ENCODE assay signal across 2 cellular contexts in genomic region chr9:110069326-110070248, GRCh38.
A peak's percentile ranks its signal among the peaks of the same experiment; 100 is the strongest.
TF ChIP-seq lines count a peak whose summit lies in the region.

No MANE protein-coding gene starts in this region.

TF ChIP-seq in liver, 16 proteins besides CTCF, POLR2A, EP300 and RAD21 (continued from another document):
- TF ChIP-seq, protein P1, sequence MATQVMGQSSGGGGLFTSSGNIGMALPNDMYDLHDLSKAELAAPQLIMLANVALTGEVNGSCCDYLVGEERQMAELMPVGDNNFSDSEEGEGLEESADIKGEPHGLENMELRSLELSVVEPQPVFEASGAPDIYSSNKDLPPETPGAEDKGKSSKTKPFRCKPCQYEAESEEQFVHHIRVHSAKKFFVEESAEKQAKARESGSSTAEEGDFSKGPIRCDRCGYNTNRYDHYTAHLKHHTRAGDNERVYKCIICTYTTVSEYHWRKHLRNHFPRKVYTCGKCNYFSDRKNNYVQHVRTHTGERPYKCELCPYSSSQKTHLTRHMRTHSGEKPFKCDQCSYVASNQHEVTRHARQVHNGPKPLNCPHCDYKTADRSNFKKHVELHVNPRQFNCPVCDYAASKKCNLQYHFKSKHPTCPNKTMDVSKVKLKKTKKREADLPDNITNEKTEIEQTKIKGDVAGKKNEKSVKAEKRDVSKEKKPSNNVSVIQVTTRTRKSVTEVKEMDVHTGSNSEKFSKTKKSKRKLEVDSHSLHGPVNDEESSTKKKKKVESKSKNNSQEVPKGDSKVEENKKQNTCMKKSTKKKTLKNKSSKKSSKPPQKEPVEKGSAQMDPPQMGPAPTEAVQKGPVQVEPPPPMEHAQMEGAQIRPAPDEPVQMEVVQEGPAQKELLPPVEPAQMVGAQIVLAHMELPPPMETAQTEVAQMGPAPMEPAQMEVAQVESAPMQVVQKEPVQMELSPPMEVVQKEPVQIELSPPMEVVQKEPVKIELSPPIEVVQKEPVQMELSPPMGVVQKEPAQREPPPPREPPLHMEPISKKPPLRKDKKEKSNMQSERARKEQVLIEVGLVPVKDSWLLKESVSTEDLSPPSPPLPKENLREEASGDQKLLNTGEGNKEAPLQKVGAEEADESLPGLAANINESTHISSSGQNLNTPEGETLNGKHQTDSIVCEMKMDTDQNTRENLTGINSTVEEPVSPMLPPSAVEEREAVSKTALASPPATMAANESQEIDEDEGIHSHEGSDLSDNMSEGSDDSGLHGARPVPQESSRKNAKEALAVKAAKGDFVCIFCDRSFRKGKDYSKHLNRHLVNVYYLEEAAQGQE (IDR thresholded peaks at IDR 0.05): no peak
- peak in 1 of 2 donors; percentile 15 for TF ChIP-seq RXRA (IDR thresholded peaks at IDR 0.05)
- TF ChIP-seq HNF4A (conservative IDR thresholded peaks at IDR 0.05): no peak
- TF ChIP-seq FOXA1 (IDR thresholded peaks at IDR 0.05): no peak
- TF ChIP-seq NR2F2 (IDR thresholded peaks at IDR 0.05): peak; percentile 2
- TF ChIP-seq, protein P2, sequence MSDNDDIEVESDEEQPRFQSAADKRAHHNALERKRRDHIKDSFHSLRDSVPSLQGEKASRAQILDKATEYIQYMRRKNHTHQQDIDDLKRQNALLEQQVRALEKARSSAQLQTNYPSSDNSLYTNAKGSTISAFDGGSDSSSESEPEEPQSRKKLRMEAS (IDR thresholded peaks at IDR 0.05): no peak
- no peak for TF ChIP-seq JUND (IDR thresholded peaks at IDR 0.05)
- no peak for TF ChIP-seq GABPA (IDR thresholded peaks at IDR 0.05 in 1 of 2, conservative IDR thresholded peaks at IDR 0.05 in 1 of 2)
- TF ChIP-seq TAF1 (conservative IDR thresholded peaks at IDR 0.05): no peak

TF ChIP-seq in HepG2, 621 proteins besides CTCF, POLR2A, EP300 and RAD21 (continued from another document):
- TF ChIP-seq IRF1 (CRISPR knock-in tag; IDR thresholded peaks at IDR 0.05; ENCODE audit: low read depth) (no peak), NR2C2 (CRISPR knock-in tag; IDR thresholded peaks at IDR 0.05; ENCODE audit: borderline replicate concordance) (no peak), MZF1 (CRISPR knock-in tag; IDR thresholded peaks at IDR 0.05; ENCODE audit: borderline replicate concordance) (no peak), NKX3-1 (CRISPR knock-in tag; IDR thresholded peaks at IDR 0.05) (no peak), CC2D1A (CRISPR knock-in tag; IDR thresholded peaks at IDR 0.05) (no peak), ZBTB4 (CRISPR knock-in tag; IDR thresholded peaks at IDR 0.05; ENCODE audit: borderline replicate concordance) (no peak), SMYD3 (CRISPR knock-in tag; IDR thresholded peaks at IDR 0.05) (no peak), SRSF9 (IDR thresholded peaks at IDR 0.05; ENCODE audit: borderline replicate concordance, insufficient read depth, low read depth, low read length, poor library complexity, severe bottlenecking) (no peak), TCF7L2 (IDR thresholded peaks at IDR 0.05; ENCODE audit: low read depth, low read length) (no peak), ZNF354B (CRISPR knock-in tag; IDR thresholded peaks at IDR 0.05) (no peak)
- TF ChIP-seq, protein P2 (IDR thresholded peaks at IDR 0.05): no peak
- TF ChIP-seq, protein P3, sequence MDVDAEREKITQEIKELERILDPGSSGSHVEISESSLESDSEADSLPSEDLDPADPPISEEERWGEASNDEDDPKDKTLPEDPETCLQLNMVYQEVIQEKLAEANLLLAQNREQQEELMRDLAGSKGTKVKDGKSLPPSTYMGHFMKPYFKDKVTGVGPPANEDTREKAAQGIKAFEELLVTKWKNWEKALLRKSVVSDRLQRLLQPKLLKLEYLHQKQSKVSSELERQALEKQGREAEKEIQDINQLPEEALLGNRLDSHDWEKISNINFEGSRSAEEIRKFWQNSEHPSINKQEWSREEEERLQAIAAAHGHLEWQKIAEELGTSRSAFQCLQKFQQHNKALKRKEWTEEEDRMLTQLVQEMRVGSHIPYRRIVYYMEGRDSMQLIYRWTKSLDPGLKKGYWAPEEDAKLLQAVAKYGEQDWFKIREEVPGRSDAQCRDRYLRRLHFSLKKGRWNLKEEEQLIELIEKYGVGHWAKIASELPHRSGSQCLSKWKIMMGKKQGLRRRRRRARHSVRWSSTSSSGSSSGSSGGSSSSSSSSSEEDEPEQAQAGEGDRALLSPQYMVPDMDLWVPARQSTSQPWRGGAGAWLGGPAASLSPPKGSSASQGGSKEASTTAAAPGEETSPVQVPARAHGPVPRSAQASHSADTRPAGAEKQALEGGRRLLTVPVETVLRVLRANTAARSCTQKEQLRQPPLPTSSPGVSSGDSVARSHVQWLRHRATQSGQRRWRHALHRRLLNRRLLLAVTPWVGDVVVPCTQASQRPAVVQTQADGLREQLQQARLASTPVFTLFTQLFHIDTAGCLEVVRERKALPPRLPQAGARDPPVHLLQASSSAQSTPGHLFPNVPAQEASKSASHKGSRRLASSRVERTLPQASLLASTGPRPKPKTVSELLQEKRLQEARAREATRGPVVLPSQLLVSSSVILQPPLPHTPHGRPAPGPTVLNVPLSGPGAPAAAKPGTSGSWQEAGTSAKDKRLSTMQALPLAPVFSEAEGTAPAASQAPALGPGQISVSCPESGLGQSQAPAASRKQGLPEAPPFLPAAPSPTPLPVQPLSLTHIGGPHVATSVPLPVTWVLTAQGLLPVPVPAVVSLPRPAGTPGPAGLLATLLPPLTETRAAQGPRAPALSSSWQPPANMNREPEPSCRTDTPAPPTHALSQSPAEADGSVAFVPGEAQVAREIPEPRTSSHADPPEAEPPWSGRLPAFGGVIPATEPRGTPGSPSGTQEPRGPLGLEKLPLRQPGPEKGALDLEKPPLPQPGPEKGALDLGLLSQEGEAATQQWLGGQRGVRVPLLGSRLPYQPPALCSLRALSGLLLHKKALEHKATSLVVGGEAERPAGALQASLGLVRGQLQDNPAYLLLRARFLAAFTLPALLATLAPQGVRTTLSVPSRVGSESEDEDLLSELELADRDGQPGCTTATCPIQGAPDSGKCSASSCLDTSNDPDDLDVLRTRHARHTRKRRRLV (CRISPR knock-in tag; IDR thresholded peaks at IDR 0.05): no peak
